35 cellular contexts compared by ENCODE assay signal in genomic region chr5:31346896-31347557, GRCh38.
DNase-seq lines count a peak whose midpoint lies in the region; ATAC-seq and TF ChIP-seq lines count a peak whose summit lies in the region.
"Had no signal": no experiment of that assay in that cellular context is flagged by ENCODE, and none has a peak within 500 bp of the region (broad histone marks: within the 10 kb centered on the region; RNA-seq: fewer than 3 reads in every experiment).

No MANE protein-coding gene starts in this region.

- TF ChIP-seq POLR2A in NB4 (IDR thresholded peaks at IDR 0.05; ENCODE audit: extremely low read depth, insufficient read length) = no peak

- H3K27me3 ChIP-seq in H7 (ENCODE audit: control insufficient read depth, insufficient read depth, low read length) = no peaks in the 10 kb centered on the region
- H3K27me3 ChIP-seq: MG63, right atrium auricular region, SJSA1, testis had no signal

- no peaks in the 10 kb centered on the region for H3K36me3 ChIP-seq in H7 (replicated peaks; ENCODE audit: control insufficient read depth, insufficient read depth, low read length)
- H3K36me3 ChIP-seq: MG63, right atrium auricular region, SJSA1 had no signal

- no peak overlapping the region for H3K27ac ChIP-seq in RWPE1
- H3K27ac ChIP-seq: A549, parathyroid adenoma, right atrium auricular region, SJSA1, testis had no signal

- H3K36me3 Mint-ChIP-seq in activated naive CD8-positive, alpha-beta T cell treated with anti-CD3 and anti-CD28 coated beads, Interleukin-2, amount 50 U/mL, for 24 hours (ENCODE audit: low read depth) = no peaks in the 10 kb centered on the region
- H3K36me3 Mint-ChIP-seq: CD4-positive, CD25-positive, alpha-beta regulatory T cell; memory B cell had no signal

- DNase-seq in SKM-1 (lab: John Stamatoyannopoulos, UW; ENCODE audit: unreplicated experiment) (peak; percentile 10), SKM-1 treated with dmso at 0.1 percent for 144 hours (lab: John Stamatoyannopoulos, UW; ENCODE audit: unreplicated experiment) (no peak), NB4 (ENCODE audit: low read depth) (peak; percentile 52), epithelial cell of esophagus (ENCODE audit: low read depth) (peak; percentile 38), RWPE1 (ENCODE audit: low spot score) (no peak), H7 (no peak), cerebellar nuclear complex (lab: John Stamatoyannopoulos, UW) (no peak)
- DNase-seq in activated naive CD8-positive, alpha-beta T cell treated with anti-CD3 and anti-CD28 coated beads, Interleukin-2, amount 50 U/mL, for 24 hours = no peak
- DNase-seq: activated CD8-positive, alpha-beta memory T cell treated with anti-CD3 and anti-CD28 coated beads, Interleukin-2, amount 50 U/mL, for 48 hours; activated CD8-positive, alpha-beta T cell treated with anti-CD3 and anti-CD28 coated beads for 36 hours; activated naive CD4-positive, alpha-beta T cell treated with anti-CD3 and anti-CD28 coated beads, Interleukin-2, amount 50 U/mL, for 16 hours; amygdala; CD4-positive, CD25-positive, alpha-beta regulatory T cell; DND-41; glutamatergic neuron; MG63; NCI-H1436 treated with DMSO at 0.1 percent for 48 hours; NCI-H2081 treated with DMSO at 0.1 percent for 48 hours; NCI-H2227 treated with DMSO at 0.1 percent for 48 hours; NCI-H526; stimulated activated CD4-positive, alpha-beta T cell treated with anti-CD3 and anti-CD28 coated beads, Interleukin-1b, Interleukin-23, amount 100 ng/mL, for 48 hours; stimulated activated naive CD8-positive, alpha-beta T cell treated with anti-CD3 and anti-CD28 coated beads, Interleukin-15, Interleukin-2, amounts not matched to agents 100 U/mL and 50 U/mL, for 24 hours; T-helper 2 cell; testis had no signal

- no peak for TF ChIP-seq CTCF in NB4 (IDR thresholded peaks at IDR 0.05; ENCODE audit: low read depth, low read length)
- TF ChIP-seq CTCF in epithelial cell of esophagus (IDR thresholded peaks at IDR 0.05; ENCODE audit: insufficient read depth, low read depth, low read length, missing control alignments) = no peak
- no peak for TF ChIP-seq CTCF in RWPE1 (conservative IDR thresholded peaks at IDR 0.05; ENCODE audit: low read depth)

- CTCF ChIA-PET in RWPE1 (lab: Yijun Ruan, JAX) = no interaction called here

- POLR2A ChIA-PET in RWPE1 (lab: Yijun Ruan, JAX; ENCODE audit: low non-redundant PET) = no interaction called here

- no peak overlapping the region for H3K4me3 Mint-ChIP-seq in activated naive CD8-positive, alpha-beta T cell treated with anti-CD3 and anti-CD28 coated beads, Interleukin-2, amount 50 U/mL, for 24 hours
- H3K4me3 Mint-ChIP-seq: activated CD8-positive, alpha-beta T cell treated with anti-CD3 and anti-CD28 coated beads for 36 hours; activated T-helper 17 cell treated with anti-CD3 and anti-CD28 coated beads, Interleukin-2, amount 50 U/mL, for 72 hours; CD4-positive, CD25-positive, alpha-beta regulatory T cell; GM23338; memory B cell; neural crest cell had no signal

- H3K4me1 Mint-ChIP-seq in activated naive CD8-positive, alpha-beta T cell treated with anti-CD3 and anti-CD28 coated beads, Interleukin-2, amount 50 U/mL, for 24 hours = no peaks in the 10 kb centered on the region
- H3K4me1 Mint-ChIP-seq: activated T-helper 17 cell treated with anti-CD3 and anti-CD28 coated beads, Interleukin-2, amount 50 U/mL, for 72 hours; CD4-positive, CD25-positive, alpha-beta regulatory T cell; GM23338; memory B cell; neural crest cell had no signal

- H3K4me3 ChIP-seq in NB4 (ENCODE audit: low read depth, low read length) = no peak overlapping the region
- no peak overlapping the region for H3K4me3 ChIP-seq in epithelial cell of esophagus (ENCODE audit: low read length)
- H3K4me3 ChIP-seq in H7 (ENCODE audit: insufficient read depth, low read depth, low read length) = no peak overlapping the region
- H3K4me3 ChIP-seq: A549, GM23338, K562, MG63, right atrium auricular region, SJSA1, testis had no signal

- H3K27ac Mint-ChIP-seq in activated naive CD8-positive, alpha-beta T cell treated with anti-CD3 and anti-CD28 coated beads, Interleukin-2, amount 50 U/mL, for 24 hours = no peak overlapping the region
- H3K27ac Mint-ChIP-seq: activated CD8-positive, alpha-beta T cell treated with anti-CD3 and anti-CD28 coated beads for 36 hours; activated T-helper 17 cell treated with anti-CD3 and anti-CD28 coated beads, Interleukin-2, amount 50 U/mL, for 72 hours; CD4-positive, CD25-positive, alpha-beta regulatory T cell; GM23338; memory B cell had no signal

- H3K27me3 Mint-ChIP-seq in activated naive CD8-positive, alpha-beta T cell treated with anti-CD3 and anti-CD28 coated beads, Interleukin-2, amount 50 U/mL, for 24 hours = no peaks in the 10 kb centered on the region

- H3K9me3 Mint-ChIP-seq in activated naive CD8-positive, alpha-beta T cell treated with anti-CD3 and anti-CD28 coated beads, Interleukin-2, amount 50 U/mL, for 24 hours = no peaks in the 10 kb centered on the region
- H3K9me3 Mint-ChIP-seq: activated CD8-positive, alpha-beta T cell treated with anti-CD3 and anti-CD28 coated beads for 36 hours; activated T-helper 17 cell treated with anti-CD3 and anti-CD28 coated beads, Interleukin-2, amount 50 U/mL, for 72 hours; memory B cell had no signal

- ATAC-seq in activated naive CD8-positive, alpha-beta T cell treated with anti-CD3 and anti-CD28 coated beads, Interleukin-2, amount 50 U/mL, for 24 hours = no peak
- ATAC-seq: A549; activated CD8-positive, alpha-beta T cell treated with anti-CD3 and anti-CD28 coated beads for 36 hours; activated T-helper 17 cell treated with anti-CD3 and anti-CD28 coated beads, Interleukin-2, amount 50 U/mL, for 72 hours; GM23338; K562; left lobe of liver; Panc1; stimulated activated naive CD8-positive, alpha-beta T cell treated with anti-CD3 and anti-CD28 coated beads, Interleukin-15, Interleukin-2, amounts not matched to agents 100 U/mL and 50 U/mL, for 24 hours had no signal

Comparison
In these comparisons a context has a peak if more than half of its experiments do, and no peak if none do; other contexts are left out.
1. DNase-seq: peak in SKM-1 (single experiment), NB4 (single experiment) and epithelial cell of esophagus (single experiment); none in SKM-1 treated with dmso at 0.1 percent for 144 hours (single experiment), RWPE1 (single experiment), H7 (single experiment), activated naive CD8-positive, alpha-beta T cell treated with anti-CD3 and anti-CD28 coated beads, Interleukin-2, amount 50 U/mL, for 24 hours (single experiment) and cerebellar nuclear complex (0 of 2).